ENCODE assay signal across 1 cellular context in genomic region chr4:6324999-6325790, GRCh38.
TF ChIP-seq lines count a peak whose summit lies in the region.

No MANE protein-coding gene starts in this region.

TF ChIP-seq in GM23338, 12 proteins besides CTCF, POLR2A, EP300 and RAD21 (continued from another document):
- TF ChIP-seq REST (IDR thresholded peaks at IDR 0.05; ENCODE audit: unreplicated experiment) (no peak), STAT1 (IDR thresholded peaks at IDR 0.05; ENCODE audit: unreplicated experiment) (no peak), ETS1 (IDR thresholded peaks at IDR 0.05) (no peak)
